ENCODE assay signal across 1 cellular context in the genomic region with DNA sequence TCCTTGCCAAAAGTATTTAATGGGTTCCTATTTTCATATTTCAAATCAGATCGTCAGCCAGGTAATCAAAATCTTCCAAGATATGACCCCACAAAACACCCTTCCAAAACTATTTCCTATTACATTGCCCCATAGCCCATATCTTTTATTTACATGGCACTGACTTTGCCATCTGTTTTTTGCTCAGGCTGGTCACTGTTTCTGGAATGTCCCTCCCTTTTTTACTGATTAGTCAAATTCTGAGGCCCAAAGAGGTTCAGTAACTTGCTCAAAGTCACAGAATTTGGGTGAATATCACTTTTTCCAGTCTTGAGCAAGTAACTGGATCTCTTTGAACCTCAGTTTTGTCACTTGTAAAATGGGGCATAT.
TF ChIP-seq lines count a peak whose summit lies in the region.

No MANE protein-coding gene starts in this region.

TF ChIP-seq in GM23338, 12 proteins besides CTCF, POLR2A, EP300 and RAD21 (continued from another document):
- TF ChIP-seq, protein P1, sequence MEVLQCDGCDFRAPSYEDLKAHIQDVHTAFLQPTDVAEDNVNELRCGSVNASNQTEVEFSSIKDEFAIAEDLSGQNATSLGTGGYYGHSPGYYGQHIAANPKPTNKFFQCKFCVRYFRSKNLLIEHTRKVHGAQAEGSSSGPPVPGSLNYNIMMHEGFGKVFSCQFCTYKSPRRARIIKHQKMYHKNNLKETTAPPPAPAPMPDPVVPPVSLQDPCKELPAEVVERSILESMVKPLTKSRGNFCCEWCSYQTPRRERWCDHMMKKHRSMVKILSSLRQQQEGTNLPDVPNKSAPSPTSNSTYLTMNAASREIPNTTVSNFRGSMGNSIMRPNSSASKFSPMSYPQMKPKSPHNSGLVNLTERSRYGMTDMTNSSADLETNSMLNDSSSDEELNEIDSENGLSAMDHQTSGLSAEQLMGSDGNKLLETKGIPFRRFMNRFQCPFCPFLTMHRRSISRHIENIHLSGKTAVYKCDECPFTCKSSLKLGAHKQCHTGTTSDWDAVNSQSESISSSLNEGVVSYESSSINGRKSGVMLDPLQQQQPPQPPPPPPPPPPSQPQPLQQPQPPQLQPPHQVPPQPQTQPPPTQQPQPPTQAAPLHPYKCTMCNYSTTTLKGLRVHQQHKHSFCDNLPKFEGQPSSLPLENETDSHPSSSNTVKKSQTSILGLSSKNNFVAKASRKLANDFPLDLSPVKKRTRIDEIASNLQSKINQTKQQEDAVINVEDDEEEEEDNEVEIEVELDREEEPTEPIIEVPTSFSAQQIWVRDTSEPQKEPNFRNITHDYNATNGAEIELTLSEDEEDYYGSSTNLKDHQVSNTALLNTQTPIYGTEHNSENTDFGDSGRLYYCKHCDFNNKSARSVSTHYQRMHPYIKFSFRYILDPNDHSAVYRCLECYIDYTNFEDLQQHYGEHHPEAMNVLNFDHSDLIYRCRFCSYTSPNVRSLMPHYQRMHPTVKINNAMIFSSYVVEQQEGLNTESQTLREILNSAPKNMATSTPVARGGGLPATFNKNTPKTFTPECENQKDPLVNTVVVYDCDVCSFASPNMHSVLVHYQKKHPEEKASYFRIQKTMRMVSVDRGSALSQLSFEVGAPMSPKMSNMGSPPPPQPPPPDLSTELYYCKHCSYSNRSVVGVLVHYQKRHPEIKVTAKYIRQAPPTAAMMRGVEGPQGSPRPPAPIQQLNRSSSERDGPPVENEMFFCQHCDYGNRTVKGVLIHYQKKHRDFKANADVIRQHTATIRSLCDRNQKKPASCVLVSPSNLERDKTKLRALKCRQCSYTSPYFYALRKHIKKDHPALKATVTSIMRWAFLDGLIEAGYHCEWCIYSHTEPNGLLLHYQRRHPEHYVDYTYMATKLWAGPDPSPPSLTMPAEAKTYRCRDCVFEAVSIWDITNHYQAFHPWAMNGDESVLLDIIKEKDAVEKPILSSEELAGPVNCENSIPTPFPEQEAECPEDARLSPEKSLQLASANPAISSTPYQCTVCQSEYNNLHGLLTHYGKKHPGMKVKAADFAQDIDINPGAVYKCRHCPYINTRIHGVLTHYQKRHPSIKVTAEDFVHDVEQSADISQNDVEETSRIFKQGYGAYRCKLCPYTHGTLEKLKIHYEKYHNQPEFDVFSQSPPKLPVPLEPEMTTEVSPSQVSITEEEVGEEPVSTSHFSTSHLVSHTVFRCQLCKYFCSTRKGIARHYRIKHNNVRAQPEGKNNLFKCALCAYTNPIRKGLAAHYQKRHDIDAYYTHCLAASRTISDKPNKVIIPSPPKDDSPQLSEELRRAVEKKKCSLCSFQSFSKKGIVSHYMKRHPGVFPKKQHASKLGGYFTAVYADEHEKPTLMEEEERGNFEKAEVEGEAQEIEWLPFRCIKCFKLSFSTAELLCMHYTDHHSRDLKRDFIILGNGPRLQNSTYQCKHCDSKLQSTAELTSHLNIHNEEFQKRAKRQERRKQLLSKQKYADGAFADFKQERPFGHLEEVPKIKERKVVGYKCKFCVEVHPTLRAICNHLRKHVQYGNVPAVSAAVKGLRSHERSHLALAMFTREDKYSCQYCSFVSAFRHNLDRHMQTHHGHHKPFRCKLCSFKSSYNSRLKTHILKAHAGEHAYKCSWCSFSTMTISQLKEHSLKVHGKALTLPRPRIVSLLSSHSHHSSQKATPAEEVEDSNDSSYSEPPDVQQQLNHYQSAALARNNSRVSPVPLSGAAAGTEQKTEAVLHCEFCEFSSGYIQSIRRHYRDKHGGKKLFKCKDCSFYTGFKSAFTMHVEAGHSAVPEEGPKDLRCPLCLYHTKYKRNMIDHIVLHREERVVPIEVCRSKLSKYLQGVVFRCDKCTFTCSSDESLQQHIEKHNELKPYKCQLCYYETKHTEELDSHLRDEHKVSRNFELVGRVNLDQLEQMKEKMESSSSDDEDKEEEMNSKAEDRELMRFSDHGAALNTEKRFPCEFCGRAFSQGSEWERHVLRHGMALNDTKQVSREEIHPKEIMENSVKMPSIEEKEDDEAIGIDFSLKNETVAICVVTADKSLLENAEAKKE (CRISPR knock-in tag; IDR thresholded peaks at IDR 0.05): no peak
- TF ChIP-seq NANOG (IDR thresholded peaks at IDR 0.05; ENCODE audit: borderline replicate concordance) (no peak), EZH2 (IDR thresholded peaks at IDR 0.05; ENCODE audit: low read depth, unreplicated experiment) (no peak), EZH2phosphoT487 (IDR thresholded peaks at IDR 0.05; ENCODE audit: unreplicated experiment) (no peak), ZNF331 (CRISPR knock-in tag; IDR thresholded peaks at IDR 0.05; ENCODE audit: low read depth) (no peak), POLR2AphosphoS5 (IDR thresholded peaks at IDR 0.05; ENCODE audit: low read depth) (no peak)
